21 cellular contexts compared by ENCODE assay signal in genomic region chr7:40237731-40238130, GRCh38.
DNase-seq lines count a peak whose midpoint lies in the region; FAIRE-seq and TF ChIP-seq lines count a peak whose summit lies in the region.
"Had no signal": no experiment of that assay in that cellular context is flagged by ENCODE, and none has a peak within 500 bp of the region (broad histone marks: within the 10 kb centered on the region; RNA-seq: fewer than 3 reads in every experiment).

No MANE protein-coding gene starts in this region.

- H3K4me3 ChIP-seq in GM23248 (no peak overlapping the region), SU-DHL-6 (ENCODE audit: insufficient read depth, low read length, poor library complexity, severe bottlenecking) (no peak overlapping the region)
- H3K4me3 ChIP-seq: A549; BLaER1 treated with 17β-estradiol and CSF1 and Interleukin-3, amounts not matched to agents 10 nM and 100 nM; GM23338 had no signal

- H4K20me1 ChIP-seq in GM23248 (ENCODE audit: insufficient read depth) (no peaks in the 10 kb centered on the region), SU-DHL-6 (ENCODE audit: low read depth, low read length) (no peaks in the 10 kb centered on the region)
- H4K20me1 ChIP-seq: BLaER1 treated with 17β-estradiol and CSF1 and Interleukin-3, amounts not matched to agents 10 nM and 100 nM had no signal

- no peaks in the 10 kb centered on the region for H3K4me1 ChIP-seq in GM23248 (ENCODE audit: insufficient read depth)
- H3K4me1 ChIP-seq: A549; BLaER1 treated with 17β-estradiol and CSF1 and Interleukin-3, amounts not matched to agents 10 nM and 100 nM had no signal

- H2AFZ ChIP-seq in GM23248 (0 out of 2 replicates have a peak overlapping the region, but pooled peaks have one; percentile 15), SU-DHL-6 (ENCODE audit: low read depth, low read length, severe bottlenecking) (peak overlapping the region; percentile 2)
- H2AFZ ChIP-seq: GM23338 had no signal

- POLR2A ChIA-PET in GM10248 (lab: Yijun Ruan, JAX), result no interaction called here

- no peaks in the 10 kb centered on the region for H3K79me2 ChIP-seq in GM23248 (ENCODE audit: insufficient read depth)
- no peaks in the 10 kb centered on the region for H3K79me2 ChIP-seq in SU-DHL-6 (ENCODE audit: insufficient read depth, low read length)

- no peak for TF ChIP-seq CTCF in SU-DHL-6 (IDR thresholded peaks at IDR 0.05; ENCODE audit: insufficient read depth, low read length, poor library complexity, severe bottlenecking)
- TF ChIP-seq CTCF in GM10248 (IDR thresholded peaks at IDR 0.05; ENCODE audit: control extremely low read depth, extremely low read depth, low read depth, missing control alignments), result no peak

- no peaks in the 10 kb centered on the region for H3K9me3 ChIP-seq in GM23248 (ENCODE audit: low read depth)
- no peaks in the 10 kb centered on the region for H3K9me3 ChIP-seq in SU-DHL-6 (ENCODE audit: insufficient read depth, low read length)
- H3K9me3 ChIP-seq: A549; BE2C; BLaER1 treated with 17β-estradiol and CSF1 and Interleukin-3, amounts not matched to agents 10 nM and 100 nM had no signal

- H3K27me3 ChIP-seq in GM23248 (replicated peaks; ENCODE audit: insufficient read depth), result no peaks in the 10 kb centered on the region
- no peaks in the 10 kb centered on the region for H3K27me3 ChIP-seq in SU-DHL-6 (ENCODE audit: low read length)
- H3K27me3 ChIP-seq: BE2C; BLaER1 treated with 17β-estradiol and CSF1 and Interleukin-3, amounts not matched to agents 10 nM and 100 nM had no signal

- H3F3A ChIP-seq in GM23248 (ENCODE audit: insufficient read depth) (no peaks in the 10 kb centered on the region), SU-DHL-6 (ENCODE audit: insufficient read depth) (no peaks in the 10 kb centered on the region)

- no peaks in the 10 kb centered on the region for H3K9me2 ChIP-seq in GM23248 (ENCODE audit: insufficient read depth)
- no peaks in the 10 kb centered on the region for H3K9me2 ChIP-seq in SU-DHL-6 (replicated peaks; ENCODE audit: insufficient read depth, low read length)

- in situ Hi-C loops in GM23248 (cut with MboI), result loop anchor here (25.0 kb wide), 1 partner anchor 1475 kb away; the partner anchor contains the start of gene INHBA

- no peaks in the 10 kb centered on the region for H3K36me3 ChIP-seq in GM23248 (ENCODE audit: low read depth)
- H3K36me3 ChIP-seq in SU-DHL-6 (ENCODE audit: low read length), result no peaks in the 10 kb centered on the region
- H3K36me3 ChIP-seq: BE2C; BLaER1 treated with 17β-estradiol and CSF1 and Interleukin-3, amounts not matched to agents 10 nM and 100 nM had no signal

- no peak for FAIRE-seq in GM12891 (lab: Jason Lieb, UNC)
- FAIRE-seq: A549, D721Med had no signal

- DNase-seq in GM12891 (ENCODE audit: insufficient read length, low spot score) (no peak), GM23248 (no peak), HuH-7.5 (ENCODE audit: low spot score) (no peak), foreskin melanocyte (no peak), GM10248 (ENCODE audit: extremely low spot score) (no peak)
- DNase-seq: 8988T; ACHN; AML-193; BE2C; CD4-positive, alpha-beta T cell; CD8-positive, alpha-beta memory T cell; DMS 273 treated with DMSO at 0.1 percent for 48 hours; DMS79; EL; GDM1; H9 had no signal

- no peak for TF ChIP-seq POLR2A in GM12891 (IDR thresholded peaks at IDR 0.05; ENCODE audit: low read depth, low read length)

- H3K9ac ChIP-seq in GM23248, result no peak overlapping the region
- H3K9ac ChIP-seq in SU-DHL-6 (ENCODE audit: low read length), result no peak overlapping the region
- H3K9ac ChIP-seq: BLaER1 treated with 17β-estradiol and CSF1 and Interleukin-3, amounts not matched to agents 10 nM and 100 nM had no signal

- CTCF ChIA-PET in GM10248 (lab: Yijun Ruan, JAX), result no interaction called here

- H3K27ac ChIP-seq in GM23248 (no peak overlapping the region), SU-DHL-6 (ENCODE audit: low read depth, low read length) (no peak overlapping the region)
- H3K27ac ChIP-seq: A549; BLaER1 treated with 17β-estradiol and CSF1 and Interleukin-3, amounts not matched to agents 10 nM and 100 nM had no signal

- H3K4me2 ChIP-seq in GM23248 (ENCODE audit: unreplicated experiment), result no peak overlapping the region
- H3K4me2 ChIP-seq in SU-DHL-6 (ENCODE audit: low read depth, low read length, poor library complexity, severe bottlenecking), result peak overlapping the region; percentile 1
- H3K4me2 ChIP-seq: A549; BLaER1 treated with 17β-estradiol and CSF1 and Interleukin-3, amounts not matched to agents 10 nM and 100 nM; GM23338 had no signal

- WGBS in GM23248 (ENCODE audit: low coverage in 1 of 2, low lambda C conversion rate in 2 of 2, missing lambda C conversion rate in 2 of 2), 2 experiments, result 40 to 54% methylated on average over 1 of the region's 1 CpG

TF ChIP-seq in GM12891, 5 proteins besides CTCF, POLR2A, EP300 and RAD21:
- TF ChIP-seq POU2F2 (IDR thresholded peaks at IDR 0.05; ENCODE audit: low read depth, low read length), result no peak
- TF ChIP-seq POLR2AphosphoS5 (IDR thresholded peaks at IDR 0.05; ENCODE audit: low read depth, low read length), result no peak
- TF ChIP-seq PAX5 (IDR thresholded peaks at IDR 0.05; ENCODE audit: insufficient read depth, low read length, severe bottlenecking), result no peak
- TF ChIP-seq TAF1 (IDR thresholded peaks at IDR 0.05; ENCODE audit: low read depth, low read length), result no peak
- peak; percentile 63 for TF ChIP-seq SPI1 (IDR thresholded peaks at IDR 0.05; ENCODE audit: low read depth, low read length)
TF ChIP-seq in GM12891: peak in this region for 1.
